ENCODE assay signal across 33 cellular contexts in the genomic region with DNA sequence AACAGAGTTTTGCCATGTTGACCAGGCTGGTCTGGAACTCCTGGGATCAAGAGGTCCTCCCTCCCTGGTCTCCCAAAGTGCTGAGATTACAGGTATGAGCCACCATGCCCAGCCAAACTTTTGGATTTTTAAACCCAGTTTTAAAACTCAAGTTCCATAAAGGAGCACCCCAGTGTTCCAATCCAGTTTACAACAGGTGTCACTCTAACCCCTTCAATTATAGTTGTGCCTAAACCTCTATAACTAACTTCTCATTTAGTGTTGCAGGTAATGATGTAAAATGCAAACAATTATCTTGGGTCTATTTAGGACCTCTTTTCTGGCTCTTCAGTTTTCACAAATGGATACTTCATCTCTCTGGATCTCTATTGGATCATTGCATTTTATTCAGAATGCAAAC. TPM values are rescaled to one million over a fixed set of nuclear protein-coding genes. Genes with fewer than 3 reads are reported as not detected.
"Had no signal": no experiment of that assay in that cellular context is flagged by ENCODE, and none has a peak within 500 bp of the region (broad histone marks: within the 10 kb centered on the region; RNA-seq: fewer than 3 reads in every experiment).

No MANE protein-coding gene starts in this region.

- H3K9me3 ChIP-seq: adrenal gland, body of pancreas, breast epithelium, SJCRH30 had no signal

- H3K27ac Mint-ChIP-seq: activated CD4-positive, alpha-beta T cell treated with anti-CD3 and anti-CD28 coated beads, Interleukin-2, amount 10 ng/mL, durations not matched to agents 24 days and 14 days; activated CD8-positive, alpha-beta T cell treated with anti-CD3 and anti-CD28 coated beads for 36 hours; activated naive CD4-positive, alpha-beta T cell treated with anti-CD3 and anti-CD28 coated beads, Interleukin-2, amount 50 U/mL, for 72 hours; activated T-cell treated with anti-CD3 and anti-CD28 coated beads, Interleukin-2, amount 50 U/mL, for 72 hours; activated T-helper 17 cell treated with anti-CD3 and anti-CD28 coated beads, Interleukin-2, amount 50 U/mL, for 72 hours; T-helper 1 cell treated with Interleukin-12 subunit alpha and Interleukin-12 subunit beta and Interleukin-4 antibody, amounts not matched to agents 30 μg/mL and 1 μg/mL, for 36 hours; T-helper 2 cell treated with Interferon-gamma antibody and Interleukin-4, amounts not matched to agents 5 μg/mL and 100 μg/mL, for 36 hours had no signal

- FAIRE-seq: astrocyte, TTC549 had no signal

- H3K36me3 ChIP-seq: adrenal gland, breast epithelium, SJCRH30 had no signal

- H3K4me1 ChIP-seq: adrenal gland, breast epithelium, SJCRH30 had no signal

- H3K27ac ChIP-seq: adrenal gland, body of pancreas, breast epithelium, SJCRH30, SK-N-MC had no signal

- H3K4me3 ChIP-seq: adrenal gland, body of pancreas, breast epithelium, SJCRH30, SK-N-MC had no signal

- H3K9me3 Mint-ChIP-seq: activated CD4-positive, alpha-beta T cell treated with anti-CD3 and anti-CD28 coated beads, Interleukin-2, amount 10 ng/mL, durations not matched to agents 24 days and 14 days; activated CD8-positive, alpha-beta T cell treated with anti-CD3 and anti-CD28 coated beads for 36 hours; activated naive CD4-positive, alpha-beta T cell treated with anti-CD3 and anti-CD28 coated beads, Interleukin-2, amount 50 U/mL, for 72 hours; activated T-cell treated with anti-CD3 and anti-CD28 coated beads, Interleukin-2, amount 50 U/mL, for 72 hours; activated T-helper 17 cell treated with anti-CD3 and anti-CD28 coated beads, Interleukin-2, amount 50 U/mL, for 72 hours; T-helper 1 cell treated with Interleukin-12 subunit alpha and Interleukin-12 subunit beta and Interleukin-4 antibody, amounts not matched to agents 30 μg/mL and 1 μg/mL, for 36 hours; T-helper 2 cell treated with Interferon-gamma antibody and Interleukin-4, amounts not matched to agents 5 μg/mL and 100 μg/mL, for 36 hours had no signal

- H3K4me3 Mint-ChIP-seq: activated CD4-positive, alpha-beta T cell treated with anti-CD3 and anti-CD28 coated beads, Interleukin-2, amount 10 ng/mL, durations not matched to agents 24 days and 14 days; activated CD8-positive, alpha-beta T cell treated with anti-CD3 and anti-CD28 coated beads for 36 hours; activated T-cell treated with anti-CD3 and anti-CD28 coated beads, Interleukin-2, amount 50 U/mL, for 72 hours; activated T-helper 17 cell treated with anti-CD3 and anti-CD28 coated beads, Interleukin-2, amount 50 U/mL, for 72 hours; T-helper 1 cell treated with Interleukin-12 subunit alpha and Interleukin-12 subunit beta and Interleukin-4 antibody, amounts not matched to agents 30 μg/mL and 1 μg/mL, for 36 hours; T-helper 2 cell treated with Interferon-gamma antibody and Interleukin-4, amounts not matched to agents 5 μg/mL and 100 μg/mL, for 36 hours had no signal

- H3K4me1 Mint-ChIP-seq: activated CD4-positive, alpha-beta T cell treated with anti-CD3 and anti-CD28 coated beads, Interleukin-2, amount 10 ng/mL, durations not matched to agents 24 days and 14 days; activated T-helper 17 cell treated with anti-CD3 and anti-CD28 coated beads, Interleukin-2, amount 50 U/mL, for 72 hours had no signal

- H3K27me3 ChIP-seq: adrenal gland, body of pancreas, breast epithelium, SJCRH30 had no signal

- H3K27me3 Mint-ChIP-seq: activated CD8-positive, alpha-beta T cell treated with anti-CD3 and anti-CD28 coated beads for 36 hours; activated T-helper 17 cell treated with anti-CD3 and anti-CD28 coated beads, Interleukin-2, amount 50 U/mL, for 72 hours had no signal

- ATAC-seq: activated CD8-positive, alpha-beta T cell treated with anti-CD3 and anti-CD28 coated beads for 36 hours; activated naive CD4-positive, alpha-beta T cell treated with anti-CD3 and anti-CD28 coated beads, Interleukin-2, amount 50 U/mL, for 72 hours; activated T-cell treated with anti-CD3 and anti-CD28 coated beads, Interleukin-2, amount 50 U/mL, for 72 hours; activated T-helper 17 cell treated with anti-CD3 and anti-CD28 coated beads, Interleukin-2, amount 50 U/mL, for 72 hours; body of pancreas; Panc1 had no signal

- DNase-seq: activated CD4-positive, alpha-beta T cell treated with anti-CD3 and anti-CD28 coated beads, Interleukin-2, amount 10 ng/mL, durations not matched to agents 24 days and 14 days; activated CD4-positive, alpha-beta T cell treated with anti-CD3 and anti-CD28 coated beads, Interleukin-2, amount 50 U/mL, for 4 hours; activated CD8-positive, alpha-beta T cell treated with anti-CD3 and anti-CD28 coated beads for 36 hours; activated effector memory CD4-positive, alpha-beta T cell treated with anti-CD3 and anti-CD28 coated beads, Interleukin-2, amount 50 U/mL, for 16 hours; activated naive CD4-positive, alpha-beta T cell treated with Interleukin-2 at 50 U/mL for 16 hours; activated T-cell treated with anti-CD3 and anti-CD28 coated beads, Interleukin-2, amount 50 U/mL, for 1 hour; activated T-cell treated with anti-CD3 and anti-CD28 coated beads, Interleukin-2, amount 50 U/mL, for 72 hours; body of pancreas; NCI-H1048; NCI-H1105 treated with DMSO at 0.1 percent for 48 hours; NCI-H1436 treated with DMSO at 0.1 percent for 48 hours; NCI-H1694 treated with DMSO at 0.1 percent for 48 hours; NCI-H2029; NCI-H2171 treated with DMSO at 0.1 percent for 48 hours; NCI-H2227 treated with DMSO at 0.1 percent for 48 hours; NCI-H446; NCI-H510A treated with DMSO at 0.1 percent for 48 hours; NCI-H69; NCI-H82; NK-92 treated with Interleukin-12 subunit alpha and Interleukin-12 subunit beta, amount 100 ng/mL, for 24 hours; SHP77; SJCRH30 had no signal

RNA-seq across cellular contexts. Expression of a gene that starts 7.8 kb away (rescaled TPM):
- total RNA-seq: RPMI7951, SJCRH30 had no signal
